25 cellular contexts compared by ENCODE assay signal in genomic region chr12:93729934-93730333, GRCh38.
"Had no signal": no experiment of that assay in that cellular context is flagged by ENCODE, and none has a peak within 500 bp of the region (broad histone marks: within the 10 kb centered on the region; RNA-seq: fewer than 3 reads in every experiment).

No MANE protein-coding gene starts in this region.

- H3K4me1 ChIP-seq: breast epithelium had no signal

- H3K27me3 Mint-ChIP-seq: activated B cell treated with CpG ODN at 0.5 μM for 24 hours; activated CD4-positive, alpha-beta T cell treated with anti-CD3 and anti-CD28 coated beads, Interleukin-2, amount 10 ng/mL, durations not matched to agents 24 days and 14 days; activated CD8-positive, alpha-beta memory T cell treated with anti-CD3 and anti-CD28 coated beads, Interleukin-2, amount 10 ng/mL, durations not matched to agents 7 days and 5 days; activated naive CD4-positive, alpha-beta T cell treated with anti-CD3 and anti-CD28 coated beads, Interleukin-2, amount 50 U/mL, for 24 hours; activated T-cell treated with anti-CD3 and anti-CD28 coated beads, Interleukin-2, amount 50 U/mL, for 24 hours; T-cell had no signal

- H3K36me3 ChIP-seq: breast epithelium had no signal

- H3K9me3 Mint-ChIP-seq: activated CD4-positive, alpha-beta T cell treated with anti-CD3 and anti-CD28 coated beads, Interleukin-2, amount 10 ng/mL, durations not matched to agents 24 days and 14 days; activated naive CD4-positive, alpha-beta T cell treated with anti-CD3 and anti-CD28 coated beads, Interleukin-2, amount 50 U/mL, for 24 hours; activated T-cell treated with anti-CD3 and anti-CD28 coated beads, Interleukin-2, amount 50 U/mL, for 24 hours; activated T-helper 1 cell treated with anti-CD3 and anti-CD28 coated beads, Interleukin-12 subunit alpha, Interleukin-12 subunit beta, Interleukin-2, Interleukin-4 antibody, amounts not matched to agents 30 ng/mL and 10 ng/mL and 1 ng/mL, durations not matched to agents 14 hours and 24 hours and 36 hours; T-cell had no signal

- DNase-seq: activated B cell treated with CpG ODN at 0.5 μM for 24 hours; activated CD4-positive, alpha-beta T cell treated with anti-CD3 and anti-CD28 coated beads for 1 hour; activated CD4-positive, alpha-beta T cell treated with anti-CD3 and anti-CD28 coated beads, Interleukin-2, amount 10 ng/mL, durations not matched to agents 24 days and 14 days; activated CD4-positive, alpha-beta T cell treated with anti-CD3 and anti-CD28 coated beads, Interleukin-2, amount 50 U/mL, for 48 hours; activated CD8-positive, alpha-beta memory T cell treated with anti-CD3 and anti-CD28 coated beads, Interleukin-2, amount 10 ng/mL, durations not matched to agents 7 days and 5 days; activated effector memory CD4-positive, alpha-beta T cell treated with Interleukin-2 at 50 U/mL for 16 hours; activated naive CD4-positive, alpha-beta T cell; activated T-cell treated with anti-CD3 and anti-CD28 coated beads, Interleukin-2, amount 50 U/mL, for 24 hours; aorta; caudate nucleus; MM.1S; NCI-H1417 treated with DMSO at 0.1 percent for 48 hours; NCI-H187; NCI-H2081 treated with DMSO at 0.1 percent for 48 hours; NCI-H526 treated with DMSO at 0.1 percent for 48 hours; NK-92 treated with Interleukin-12 subunit alpha and Interleukin-12 subunit beta, amount 100 ng/mL, for 24 hours; OCI-M1; RPMI8226; T-cell; T-helper 2 cell; T1000 had no signal

- H3K9me3 ChIP-seq: breast epithelium had no signal

- H3K27me3 ChIP-seq: breast epithelium had no signal

- H3K4me3 Mint-ChIP-seq: activated B cell treated with CpG ODN at 0.5 μM for 24 hours; activated CD4-positive, alpha-beta T cell treated with anti-CD3 and anti-CD28 coated beads, Interleukin-2, amount 10 ng/mL, durations not matched to agents 24 days and 14 days; activated CD8-positive, alpha-beta memory T cell treated with anti-CD3 and anti-CD28 coated beads, Interleukin-2, amount 10 ng/mL, durations not matched to agents 7 days and 5 days; activated naive CD4-positive, alpha-beta T cell treated with anti-CD3 and anti-CD28 coated beads, Interleukin-2, amount 50 U/mL, for 24 hours; activated T-cell treated with anti-CD3 and anti-CD28 coated beads, Interleukin-2, amount 50 U/mL, for 24 hours; activated T-helper 1 cell treated with anti-CD3 and anti-CD28 coated beads, Interleukin-12 subunit alpha, Interleukin-12 subunit beta, Interleukin-2, Interleukin-4 antibody, amounts not matched to agents 30 ng/mL and 10 ng/mL and 1 ng/mL, durations not matched to agents 14 hours and 24 hours and 36 hours; T-cell had no signal

- H3K27ac Mint-ChIP-seq: activated B cell treated with CpG ODN at 0.5 μM for 24 hours; activated CD4-positive, alpha-beta T cell treated with anti-CD3 and anti-CD28 coated beads, Interleukin-2, amount 10 ng/mL, durations not matched to agents 24 days and 14 days; activated CD8-positive, alpha-beta memory T cell treated with anti-CD3 and anti-CD28 coated beads, Interleukin-2, amount 10 ng/mL, durations not matched to agents 7 days and 5 days; activated naive CD4-positive, alpha-beta T cell treated with anti-CD3 and anti-CD28 coated beads, Interleukin-2, amount 50 U/mL, for 24 hours; activated T-cell treated with anti-CD3 and anti-CD28 coated beads, Interleukin-2, amount 50 U/mL, for 24 hours; activated T-helper 1 cell treated with anti-CD3 and anti-CD28 coated beads, Interleukin-12 subunit alpha, Interleukin-12 subunit beta, Interleukin-2, Interleukin-4 antibody, amounts not matched to agents 30 ng/mL and 10 ng/mL and 1 ng/mL, durations not matched to agents 14 hours and 24 hours and 36 hours; T-cell had no signal

- H3K4me1 Mint-ChIP-seq: activated B cell treated with CpG ODN at 0.5 μM for 24 hours; activated CD4-positive, alpha-beta T cell treated with anti-CD3 and anti-CD28 coated beads, Interleukin-2, amount 10 ng/mL, durations not matched to agents 24 days and 14 days had no signal

- H3K27ac ChIP-seq: breast epithelium, SK-N-MC had no signal

- H3K4me3 ChIP-seq: breast epithelium, SK-N-MC had no signal
